In the genomic region with DNA sequence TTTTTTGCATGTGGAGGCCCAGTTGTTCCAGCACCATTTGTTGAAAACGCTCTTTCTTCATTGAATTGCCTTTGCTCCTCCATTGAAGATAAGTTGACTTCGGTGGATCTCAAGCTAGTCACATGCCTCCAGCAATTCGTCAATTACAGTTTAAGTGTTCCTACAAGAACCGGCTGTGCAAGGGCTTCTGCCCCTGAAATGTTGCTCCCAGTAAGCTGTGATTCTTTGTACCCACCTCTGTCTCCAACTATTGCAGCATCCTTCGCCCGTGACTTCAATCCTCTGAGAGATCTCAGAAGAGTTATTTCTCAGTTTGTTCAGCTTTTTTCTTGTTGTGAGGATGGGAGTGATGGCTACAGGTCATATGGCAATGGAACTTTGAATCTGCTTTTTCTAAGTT, we compare ENCODE assay signal across 25 cellular contexts.
"Had no signal": no experiment of that assay in that cellular context is flagged by ENCODE, and none has a peak within 500 bp of the region (broad histone marks: within the 10 kb centered on the region; RNA-seq: fewer than 3 reads in every experiment).

No MANE protein-coding gene starts in this region.

- H3K27me3 ChIP-seq: neural progenitor cell, ovary, right lobe of liver, sigmoid colon, stomach, thyroid gland, tibial nerve, upper lobe of left lung had no signal

- DNase-seq: natural killer cell; occipital lobe; ovary; psoas muscle; right cardiac atrium; right lobe of liver; sigmoid colon; small intestine; stimulated activated CD4-positive, alpha-beta T cell treated with anti-CD3 and anti-CD28 coated beads, Interleukin-15, amount 100 ng/mL, for 24 hours; stimulated activated CD4-positive, alpha-beta T cell treated with anti-CD3 and anti-CD28 coated beads, Interleukin-2, amount 100 ng/mL, for 24 hours; stimulated activated CD4-positive, alpha-beta T cell treated with anti-CD3 and anti-CD28 coated beads, Interleukin-2, amount 100 ng/mL, for 48 hours; stimulated activated CD4-positive, alpha-beta T cell treated with anti-CD3 and anti-CD28 coated beads, Interleukin-4, amount 100 ng/mL, for 24 hours; stimulated activated naive B cell treated with anti-CD40 and anti-IgM and Interleukin-4, amounts not matched to agents 10 μg/mL and 1 μg/mL and 100 μg/mL, for 72 hours; stimulated activated naive CD4-positive, alpha-beta T cell treated with Interleukin-2 at 50 U/mL for 16 hours; stomach; thyroid gland; trophoblast cell; upper lobe of left lung had no signal

- H3K27ac ChIP-seq: neural progenitor cell, ovary, parathyroid adenoma, psoas muscle, right lobe of liver, sigmoid colon, stomach, thoracic aorta, thyroid gland, tibial nerve, upper lobe of left lung had no signal

- H3K9me3 ChIP-seq: ovary, psoas muscle, right lobe of liver, sigmoid colon, thoracic aorta, thyroid gland, tibial nerve, upper lobe of left lung had no signal

- H3K36me3 ChIP-seq: neural progenitor cell, ovary, right lobe of liver, sigmoid colon, stomach, thoracic aorta, thyroid gland, tibial nerve, upper lobe of left lung had no signal

- H3K9ac ChIP-seq: neural progenitor cell, parathyroid adenoma had no signal

- H3K9me3 Mint-ChIP-seq: natural killer cell; nephron; neural progenitor cell; stimulated activated effector memory CD8-positive, alpha-beta T cell treated with anti-CD3 and anti-CD28 coated beads, Interleukin-12 subunit alpha, Interleukin-12 subunit beta, amount 100 ng/mL, for 72 hours; stimulated activated naive B cell treated with anti-CD40 and anti-IgM and Interleukin-4, amounts not matched to agents 10 μg/mL and 1 μg/mL and 100 μg/mL, for 72 hours had no signal

- H3K36me3 Mint-ChIP-seq: natural killer cell; neural progenitor cell; stimulated activated effector memory CD8-positive, alpha-beta T cell treated with anti-CD3 and anti-CD28 coated beads, Interleukin-12 subunit alpha, Interleukin-12 subunit beta, amount 100 ng/mL, for 72 hours; stimulated activated naive B cell treated with anti-CD40 and anti-IgM and Interleukin-4, amounts not matched to agents 10 μg/mL and 1 μg/mL and 100 μg/mL, for 72 hours had no signal

- ATAC-seq: natural killer cell; psoas muscle; right cardiac atrium; right lobe of liver; stimulated activated effector memory CD8-positive, alpha-beta T cell treated with anti-CD3 and anti-CD28 coated beads, Interleukin-12 subunit alpha, Interleukin-12 subunit beta, amount 100 ng/mL, for 72 hours; stimulated activated naive B cell treated with anti-CD40 and anti-IgM and Interleukin-4, amounts not matched to agents 10 μg/mL and 1 μg/mL and 100 μg/mL, for 72 hours had no signal

- H3K4me3 Mint-ChIP-seq: natural killer cell; nephron; neural progenitor cell; stimulated activated effector memory CD8-positive, alpha-beta T cell treated with anti-CD3 and anti-CD28 coated beads, Interleukin-12 subunit alpha, Interleukin-12 subunit beta, amount 100 ng/mL, for 72 hours; stimulated activated naive B cell treated with anti-CD40 and anti-IgM and Interleukin-4, amounts not matched to agents 10 μg/mL and 1 μg/mL and 100 μg/mL, for 72 hours; stimulated activated naive CD8-positive, alpha-beta T cell treated with anti-CD3 and anti-CD28 coated beads, Interleukin-15, Interleukin-2, amounts not matched to agents 100 ng/mL and 50 ng/mL, for 24 hours had no signal

- H3K4me3 ChIP-seq: neural progenitor cell, ovary, psoas muscle, right lobe of liver, sigmoid colon, stomach, thoracic aorta, thyroid gland, tibial nerve, upper lobe of left lung had no signal

- H3K4me1 ChIP-seq: neural progenitor cell, parathyroid adenoma, psoas muscle, right lobe of liver, sigmoid colon, stomach, tibial nerve, upper lobe of left lung had no signal

- H3K27ac Mint-ChIP-seq: natural killer cell; nephron; neural progenitor cell; stimulated activated effector memory CD8-positive, alpha-beta T cell treated with anti-CD3 and anti-CD28 coated beads, Interleukin-12 subunit alpha, Interleukin-12 subunit beta, amount 100 ng/mL, for 72 hours; stimulated activated naive B cell treated with anti-CD40 and anti-IgM and Interleukin-4, amounts not matched to agents 10 μg/mL and 1 μg/mL and 100 μg/mL, for 72 hours; stimulated activated naive CD8-positive, alpha-beta T cell treated with anti-CD3 and anti-CD28 coated beads, Interleukin-15, Interleukin-2, amounts not matched to agents 100 ng/mL and 50 ng/mL, for 24 hours had no signal

- H3K4me1 Mint-ChIP-seq: natural killer cell; nephron; stimulated activated effector memory CD8-positive, alpha-beta T cell treated with anti-CD3 and anti-CD28 coated beads, Interleukin-12 subunit alpha, Interleukin-12 subunit beta, amount 100 ng/mL, for 72 hours; stimulated activated naive B cell treated with anti-CD40 and anti-IgM and Interleukin-4, amounts not matched to agents 10 μg/mL and 1 μg/mL and 100 μg/mL, for 72 hours had no signal
